Comparison of ENCODE assay signal across 8 cellular contexts in the genomic region with DNA sequence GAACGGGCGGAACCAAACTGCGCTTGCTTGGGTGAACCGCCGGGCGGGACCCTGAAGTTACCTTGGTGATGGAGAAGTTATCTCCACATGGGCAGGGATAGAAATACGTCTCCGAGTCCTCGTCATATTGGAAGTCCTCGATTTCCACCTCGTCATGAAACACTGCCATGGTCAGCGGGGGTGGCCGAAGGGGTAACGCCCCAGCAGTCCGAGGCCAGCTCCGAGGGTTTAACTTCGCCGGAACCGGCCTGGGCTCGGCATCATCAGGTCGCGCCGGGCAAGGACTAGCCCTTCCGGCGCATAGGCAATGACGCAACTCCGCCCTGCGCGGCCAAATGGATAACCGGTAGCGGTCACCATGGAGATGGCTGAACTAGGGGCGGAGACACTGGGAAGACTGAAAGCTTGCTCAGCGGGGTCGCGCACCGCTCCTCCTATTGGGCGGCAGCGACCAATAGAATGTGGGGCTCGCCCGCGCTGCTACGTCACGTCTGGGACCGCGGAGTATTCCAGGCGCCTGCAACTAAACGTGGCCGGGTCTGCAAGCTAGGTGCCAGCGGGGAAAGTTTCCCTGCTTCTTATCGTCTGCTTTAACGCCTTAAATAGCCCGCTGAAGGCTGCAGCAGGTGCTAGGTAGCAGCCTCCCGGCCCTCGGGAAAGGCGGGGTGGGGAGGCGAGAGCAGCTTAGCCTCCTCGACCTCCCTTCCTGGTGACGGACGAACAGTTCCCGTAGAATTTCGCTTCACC. TPM values are rescaled to one million over a fixed set of nuclear protein-coding genes. Genes with fewer than 3 reads are reported as not detected.
DNase-seq lines count a peak whose midpoint lies in the region; ATAC-seq and TF ChIP-seq lines count a peak whose summit lies in the region.

Gene DPH3 (minus strand): TSS at position 236 of the 747 bp plus-strand sequence. CDS start 67 bp downstream, at position 169.
A gene with protein sequence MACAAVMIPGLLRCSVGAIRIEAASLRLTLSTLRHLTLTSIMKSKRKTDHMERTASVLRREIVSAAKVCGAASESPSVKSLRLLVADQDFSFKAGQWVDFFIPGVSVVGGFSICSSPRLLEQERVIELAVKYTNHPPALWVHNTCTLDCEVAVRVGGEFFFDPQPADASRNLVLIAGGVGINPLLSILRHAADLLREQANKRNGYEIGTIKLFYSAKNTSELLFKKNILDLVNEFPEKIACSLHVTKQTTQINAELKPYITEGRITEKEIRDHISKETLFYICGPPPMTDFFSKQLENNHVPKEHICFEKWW (plus strand): TSS at position 505 of the 747 bp plus-strand sequence. CDS start 5,741 bp downstream, outside the sequence.

- H4K20me1 ChIP-seq in H9 (ENCODE audit: control insufficient read depth, insufficient read depth, insufficient read length), result no peaks in the 10 kb centered on the region

- H2BK5ac ChIP-seq in H9 (ENCODE audit: insufficient read length, low read length), result peak within 1 kb of the TSS; percentile 36

- H2AFZ ChIP-seq in H9 (ENCODE audit: low read length), result peak within 1 kb of the TSS; percentile 72

- peak within 1 kb of the TSS; percentile 89 for H3K4me3 ChIP-seq in MG63

- H3K9ac ChIP-seq in ES-I3 (ENCODE audit: low read depth, low read length) (peak within 1 kb of the TSS; percentile 84), H9 (ENCODE audit: extremely low read depth, insufficient read length, low read length) (peak within 1 kb of the TSS; percentile 97)

- H3K4me2 ChIP-seq in H9 (ENCODE audit: insufficient read depth, insufficient read length, low read length), result peak within 1 kb of the TSS; percentile 97

- no peak within 1 kb of the TSS; the same call in 1 of the 2 replicates for H3K4ac ChIP-seq in H9 (ENCODE audit: low read depth, low read length)

- H2BK12ac ChIP-seq in H9 (ENCODE audit: insufficient read length, low read depth, low read length), result no peak within 1 kb of the TSS

- H3K36me3 ChIP-seq in ES-I3 (ENCODE audit: insufficient read depth, low read length), result no peaks in the 10 kb centered on the region
- peaks cover 5% of the 10 kb centered on the region for H3K36me3 ChIP-seq in MG63

- no CpG with 5 or more reads among the region's 61 CpGs for WGBS in H9 (ENCODE audit: extremely low coverage, insufficient read length, low lambda C conversion rate)

- H3K79me1 ChIP-seq in H9 (ENCODE audit: insufficient read depth, low read depth, low read length, poor library complexity, severe bottlenecking), result no peaks in the 10 kb centered on the region

- peak within 1 kb of the TSS; percentile 76 to 100 (median 97) for H3K27ac Mint-ChIP-seq in H9
- H3K27ac Mint-ChIP-seq in nephron progenitor cell, result peak within 1 kb of the TSS; percentile 99
- H3K27ac Mint-ChIP-seq in stimulated activated naive CD8-positive, alpha-beta T cell treated with anti-CD3 and anti-CD28 coated beads, Interleukin-15, amount 100 ng/mL, for 72 hours, result peak within 1 kb of the TSS; percentile 97 to 98

- DNase-seq in H9 (peak; percentile 99), MG63 (peak; percentile 98), SHP77 treated with DMSO at 0.1 percent for 48 hours (lab: John Stamatoyannopoulos, UW) (peak; percentile 99), fibroblast of the conjunctiva (ENCODE audit: low read depth) (peak; percentile 99), nephron progenitor cell (peak; percentile 99)
- peak; percentile 100 for DNase-seq in activated effector memory CD4-positive, alpha-beta T cell treated with anti-CD3 and anti-CD28 coated beads, Interleukin-2, amount 50 U/mL, for 16 hours
- DNase-seq in stimulated activated naive CD8-positive, alpha-beta T cell treated with anti-CD3 and anti-CD28 coated beads, Interleukin-15, amount 100 ng/mL, for 72 hours, result peak; percentile 98 to 99

- peak within 1 kb of the TSS; percentile 94 for H3K14ac ChIP-seq in H9 (ENCODE audit: insufficient read depth, low read length)

- no peak within 1 kb of the TSS for H4K91ac ChIP-seq in H9 (ENCODE audit: insufficient read length, low read depth, low read length)

- H3K9me3 ChIP-seq in ES-I3 (ENCODE audit: control insufficient read depth, insufficient read depth, low read length) (no peaks in the 10 kb centered on the region), H9 (ENCODE audit: control insufficient read depth, low read depth, low read length) (no peaks in the 10 kb centered on the region), MG63 (no peaks in the 10 kb centered on the region)

- H3K27ac ChIP-seq in H9 (ENCODE audit: insufficient read length, low read depth, low read length), result peak within 1 kb of the TSS; percentile 44

- H2BK15ac ChIP-seq in H9 (ENCODE audit: low read depth, low read length), result no peak within 1 kb of the TSS

- H3K79me2 ChIP-seq in H9 (ENCODE audit: insufficient read depth, low read length), result peaks cover 19% of the 10 kb centered on the region; the same call in 1 of the 2 replicates

- peak within 1 kb of the TSS; percentile 88 for H3K18ac ChIP-seq in H9 (ENCODE audit: insufficient read length, low read depth, low read length)

- H3K9me3 Mint-ChIP-seq in H9, result no peaks in the 10 kb centered on the region; a peak in 1 of 5 replicates
- no peaks in the 10 kb centered on the region for H3K9me3 Mint-ChIP-seq in nephron progenitor cell
- no peaks in the 10 kb centered on the region for H3K9me3 Mint-ChIP-seq in stimulated activated naive CD8-positive, alpha-beta T cell treated with anti-CD3 and anti-CD28 coated beads, Interleukin-15, amount 100 ng/mL, for 72 hours

- H2BK120ac ChIP-seq in H9 (ENCODE audit: low read depth, low read length, poor library complexity, severe bottlenecking), result peak within 1 kb of the TSS; percentile 49

- TF ChIP-seq CTCF in H9 (conservative IDR thresholded peaks at IDR 0.05) (peak; percentile 27; the same call in 1 of the 3 replicates), nephron progenitor cell (IDR thresholded peaks at IDR 0.05) (no peak)

- ATAC-seq in stimulated activated naive CD8-positive, alpha-beta T cell treated with anti-CD3 and anti-CD28 coated beads, Interleukin-15, amount 100 ng/mL, for 72 hours, result peak; percentile 99

- H3K23me2 ChIP-seq in H9 (ENCODE audit: insufficient read length, low read depth, low read length, poor library complexity, severe bottlenecking), result peaks cover 7% of the 10 kb centered on the region

- no peak within 1 kb of the TSS for H3K23ac ChIP-seq in H9 (ENCODE audit: insufficient read length, low read depth, low read length)

- no peaks in the 10 kb centered on the region for H3K27me3 Mint-ChIP-seq in H9 (ENCODE audit: low read depth)
- H3K27me3 Mint-ChIP-seq in nephron progenitor cell (ENCODE audit: low read depth, poor library complexity), result no peaks in the 10 kb centered on the region
- no peaks in the 10 kb centered on the region for H3K27me3 Mint-ChIP-seq in stimulated activated naive CD8-positive, alpha-beta T cell treated with anti-CD3 and anti-CD28 coated beads, Interleukin-15, amount 100 ng/mL, for 72 hours

- peak within 1 kb of the TSS; percentile 24 for H3T11ph ChIP-seq in H9 (ENCODE audit: low read length)

- H3K36me3 Mint-ChIP-seq in H9 (ENCODE audit: insufficient read depth in 1 of 3, low read depth in 3 of 3) (peaks cover 2 to 8% (median 8%) of the 10 kb centered on the region in 3 experiments; a peak in 6 of 7 replicates), nephron progenitor cell (ENCODE audit: low read depth) (peaks cover 2% of the 10 kb centered on the region)

- H3K4me1 ChIP-seq in ES-I3 (ENCODE audit: insufficient read depth, low read length) (peaks cover 4% of the 10 kb centered on the region; the same call in 1 of the 2 replicates), H9 (ENCODE audit: insufficient read depth, low read length) (no peaks in the 10 kb centered on the region)

- H3K27me3 ChIP-seq in H9 (ENCODE audit: insufficient read depth, low read length) (no peaks in the 10 kb centered on the region), MG63 (no peaks in the 10 kb centered on the region)

- peak within 1 kb of the TSS; percentile 36 for H4K8ac ChIP-seq in H9 (replicated peaks; ENCODE audit: insufficient read length, low read depth, low read length)

- no peak within 1 kb of the TSS for H3K56ac ChIP-seq in H9 (ENCODE audit: insufficient read length, low read depth, low read length)

- peak within 1 kb of the TSS; percentile 81 for H4K5ac ChIP-seq in H9 (ENCODE audit: insufficient read length, low read depth, low read length)

- peaks cover 16 to 18% of the 10 kb centered on the region in 2 experiments for H3K4me1 Mint-ChIP-seq in H9
- peaks cover 37% of the 10 kb centered on the region for H3K4me1 Mint-ChIP-seq in nephron progenitor cell
- peaks cover 28% of the 10 kb centered on the region for H3K4me1 Mint-ChIP-seq in stimulated activated naive CD8-positive, alpha-beta T cell treated with anti-CD3 and anti-CD28 coated beads, Interleukin-15, amount 100 ng/mL, for 72 hours

- no peak within 1 kb of the TSS for H2BK20ac ChIP-seq in H9 (ENCODE audit: low read depth, low read length, poor library complexity, severe bottlenecking)

- peak within 1 kb of the TSS; percentile 89 to 99 for H3K4me3 Mint-ChIP-seq in H9
- H3K4me3 Mint-ChIP-seq in nephron progenitor cell, result peak within 1 kb of the TSS; percentile 98
- H3K4me3 Mint-ChIP-seq in stimulated activated naive CD8-positive, alpha-beta T cell treated with anti-CD3 and anti-CD28 coated beads, Interleukin-15, amount 100 ng/mL, for 72 hours, result peak within 1 kb of the TSS; percentile 88 to 93

- H2AK5ac ChIP-seq in H9 (ENCODE audit: insufficient read length, low read length), result no peak within 1 kb of the TSS

RNA-seq across cellular contexts. Expression of gene DPH3, which starts in this region (rescaled TPM):
- total RNA-seq in H9 (2021), result 36.2 and 36.9 TPM in 2 replicates
- total RNA-seq in MG63 (2014; rRNA removed; shearing (Covaris generic); ENCODE audit: low replicate concordance), result 3.4 and 6.0 TPM in 2 replicates

RNA-seq across cellular contexts. Expression of the second gene that starts in this region (rescaled TPM):
- total RNA-seq in H9 (2021), result 21.8 and 23.7 TPM in 2 replicates
- total RNA-seq in MG63 (2014; rRNA removed; shearing (Covaris generic); ENCODE audit: low replicate concordance), result 8.8 and 13.0 TPM in 2 replicates

Comparison
In these comparisons a context has a peak if more than half of its experiments do, and no peak if none do; other contexts are left out.
1. Peak in every context shown above with its lines: DNase-seq, ATAC-seq, H3K4me3 ChIP-seq and H3K27ac ChIP-seq.